ENCODE assay signal across 17 cellular contexts in genomic region chr7:7897509-7897908, GRCh38.
"Had no signal": no experiment of that assay in that cellular context is flagged by ENCODE, and none has a peak within 500 bp of the region (broad histone marks: within the 10 kb centered on the region; RNA-seq: fewer than 3 reads in every experiment).

No MANE protein-coding gene starts in this region.

- DNase-seq: activated CD4-positive, alpha-beta T cell treated with anti-CD3 and anti-CD28 coated beads, Interleukin-2, amount 10 ng/mL, durations not matched to agents 7 days and 5 days; activated CD8-positive, alpha-beta memory T cell treated with anti-CD3 and anti-CD28 coated beads, Interleukin-2, amount 50 U/mL, for 48 hours; activated gamma-delta T cell; activated T-cell treated with anti-CD3 and anti-CD28 coated beads, Interleukin-2, amount 50 U/mL, for 48 hours; dermis blood vessel endothelial cell; effector memory CD4-positive, alpha-beta T cell; esophagus squamous epithelium; left cardiac atrium; lower lobe of right lung; midbrain; sigmoid colon; stimulated activated naive CD4-positive, alpha-beta T cell; T-helper 1 cell had no signal

- H3K27me3 Mint-ChIP-seq: activated CD4-positive, alpha-beta T cell treated with anti-CD3 and anti-CD28 coated beads, Interleukin-2, amount 10 ng/mL, durations not matched to agents 7 days and 5 days; activated naive CD4-positive, alpha-beta T cell treated with anti-CD3 and anti-CD28 coated beads, Interleukin-2, amount 50 U/mL, for 24 hours had no signal

- H3K27ac ChIP-seq: ascending aorta, esophagus squamous epithelium, lower lobe of right lung, sigmoid colon had no signal

- H3K27ac Mint-ChIP-seq: activated CD4-positive, alpha-beta T cell treated with anti-CD3 and anti-CD28 coated beads, Interleukin-2, amount 10 ng/mL, durations not matched to agents 7 days and 5 days; activated naive CD4-positive, alpha-beta T cell treated with anti-CD3 and anti-CD28 coated beads, Interleukin-2, amount 50 U/mL, for 24 hours; nephron had no signal

- H3K4me1 Mint-ChIP-seq: activated CD4-positive, alpha-beta T cell treated with anti-CD3 and anti-CD28 coated beads, Interleukin-2, amount 10 ng/mL, durations not matched to agents 7 days and 5 days; activated naive CD4-positive, alpha-beta T cell treated with anti-CD3 and anti-CD28 coated beads, Interleukin-2, amount 50 U/mL, for 24 hours had no signal

- H3K36me3 ChIP-seq: esophagus squamous epithelium, lower lobe of right lung, sigmoid colon had no signal

- H3K4me3 ChIP-seq: ascending aorta, esophagus squamous epithelium, lower lobe of right lung, sigmoid colon had no signal

- H3K27me3 ChIP-seq: ascending aorta, esophagus squamous epithelium, sigmoid colon had no signal

- H3K4me3 Mint-ChIP-seq: activated CD4-positive, alpha-beta T cell treated with anti-CD3 and anti-CD28 coated beads, Interleukin-2, amount 10 ng/mL, durations not matched to agents 7 days and 5 days; activated naive CD4-positive, alpha-beta T cell treated with anti-CD3 and anti-CD28 coated beads, Interleukin-2, amount 50 U/mL, for 24 hours; nephron had no signal

- H3K9me3 Mint-ChIP-seq: activated CD4-positive, alpha-beta T cell treated with anti-CD3 and anti-CD28 coated beads, Interleukin-2, amount 10 ng/mL, durations not matched to agents 7 days and 5 days; activated naive CD4-positive, alpha-beta T cell treated with anti-CD3 and anti-CD28 coated beads, Interleukin-2, amount 50 U/mL, for 24 hours; nephron had no signal

- ATAC-seq: activated CD4-positive, CD25-positive, alpha-beta regulatory T cell treated with anti-CD3 and anti-CD28 coated beads, Interleukin-2, amount 50 U/mL, for 24 hours; left cardiac atrium; lower lobe of right lung had no signal

- H3K4me1 ChIP-seq: ascending aorta, esophagus squamous epithelium, lower lobe of right lung, sigmoid colon had no signal
